In genomic region chr1:35518183-35518582, GRCh38 we compare ENCODE assay signal across 30 cellular contexts. TPM values are rescaled to one million over a fixed set of nuclear protein-coding genes. Genes with fewer than 3 reads are reported as not detected.
"Had no signal": no experiment of that assay in that cellular context is flagged by ENCODE, and none has a peak within 500 bp of the region (broad histone marks: within the 10 kb centered on the region; RNA-seq: fewer than 3 reads in every experiment).

No MANE protein-coding gene starts in this region.

- H3K4me3 Mint-ChIP-seq: dendritic cell treated with granulocyte-macrophage colony-stimulating factor and Interleukin-4, amounts not matched to agents 40 ng/mL and 50 ng/mL, for 4 days; effector memory CD8-positive, alpha-beta T cell; endodermal cell had no signal

- H3K36me3 ChIP-seq: colonic mucosa, esophagus muscularis mucosa, esophagus squamous epithelium, gastrocnemius medialis, gastroesophageal sphincter, heart right ventricle had no signal

- H3K27me3 ChIP-seq: colonic mucosa, dorsolateral prefrontal cortex, esophagus muscularis mucosa, esophagus squamous epithelium, foreskin keratinocyte, gastrocnemius medialis, gastroesophageal sphincter, heart left ventricle, heart right ventricle had no signal

- H3K9me3 ChIP-seq: colonic mucosa, gastrocnemius medialis had no signal

- DNase-seq: colonic mucosa; cortex of kidney; dermis blood vessel endothelial cell; dorsolateral prefrontal cortex; effector CD4-positive, alpha-beta T cell; effector CD8-positive, alpha-beta T cell; effector memory CD4-positive, alpha-beta T cell; effector memory CD8-positive, alpha-beta T cell; endodermal cell; erythroblast; esophagus squamous epithelium; foreskin fibroblast; foreskin keratinocyte; foreskin melanocyte; gastrocnemius medialis; glutamatergic neuron; head of caudate nucleus; heart left ventricle; heart right ventricle had no signal

- H3K27ac Mint-ChIP-seq: dendritic cell treated with granulocyte-macrophage colony-stimulating factor and Interleukin-4, amounts not matched to agents 40 ng/mL and 50 ng/mL, for 4 days; effector memory CD8-positive, alpha-beta T cell; endodermal cell had no signal

- H3K4me1 Mint-ChIP-seq: endodermal cell had no signal

- H3K27me3 Mint-ChIP-seq: dendritic cell treated with granulocyte-macrophage colony-stimulating factor and Interleukin-4, amounts not matched to agents 40 ng/mL and 50 ng/mL, for 4 days; effector memory CD8-positive, alpha-beta T cell had no signal

- H3K4me1 ChIP-seq: colonic mucosa, foreskin keratinocyte, gastroesophageal sphincter had no signal

- ATAC-seq: effector memory CD8-positive, alpha-beta T cell; esophagus mucosa; foreskin keratinocyte; gastrocnemius medialis; gastroesophageal sphincter; heart left ventricle; heart right ventricle had no signal

- H3K27ac ChIP-seq: colonic mucosa, coronary artery, dorsolateral prefrontal cortex, epithelial cell of prostate, esophagus muscularis mucosa, esophagus squamous epithelium, foreskin keratinocyte, gastrocnemius medialis, gastroesophageal sphincter, heart left ventricle, heart right ventricle had no signal

- H3K4me3 ChIP-seq: colonic mucosa, coronary artery, dorsolateral prefrontal cortex, esophagus muscularis mucosa, esophagus squamous epithelium, gastrocnemius medialis, gastroesophageal sphincter, heart left ventricle, heart right ventricle had no signal

- FAIRE-seq: colon, endometrium, endothelial cell of umbilical vein, frontal cortex had no signal

RNA-seq across cellular contexts. Expression of gene TFAP2E, which starts 54.9 kb away (rescaled TPM):
- total RNA-seq: endothelial cell of umbilical vein, gastrocnemius medialis, glomerular endothelial cell had no signal
